In the genomic region with DNA sequence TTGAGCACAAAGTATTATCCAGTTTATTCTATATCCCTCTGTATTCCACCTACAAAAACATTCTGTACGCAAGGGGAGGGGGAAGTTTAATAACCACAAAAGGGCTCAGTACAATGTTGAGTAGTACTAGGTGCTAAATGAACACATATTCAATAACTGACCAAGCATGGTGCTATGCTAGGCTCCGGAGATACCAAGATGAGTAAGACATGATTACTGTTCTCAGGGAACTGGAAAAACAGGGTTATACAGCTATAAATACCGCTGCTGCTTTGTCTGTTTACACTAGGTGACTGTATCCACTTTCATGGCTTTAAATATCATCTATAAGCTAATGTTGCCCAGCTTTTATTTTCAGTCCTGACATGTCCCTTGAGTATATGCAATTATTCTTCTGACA, we compare ENCODE assay signal across 13 cellular contexts.
DNase-seq lines count a peak whose midpoint lies in the region; ATAC-seq and TF ChIP-seq lines count a peak whose summit lies in the region.
"Had no signal": no experiment of that assay in that cellular context is flagged by ENCODE, and none has a peak within 500 bp of the region (broad histone marks: within the 10 kb centered on the region; RNA-seq: fewer than 3 reads in every experiment).

No MANE protein-coding gene starts in this region.

- H3K4me1 ChIP-seq in PC-9 (replicated peaks; ENCODE audit: insufficient read depth) (peaks cover 29% of the 10 kb centered on the region), hepatocyte (ENCODE audit: insufficient read depth) (no peaks in the 10 kb centered on the region)

- no peak for TF ChIP-seq CTCF in PC-9 (conservative IDR thresholded peaks at IDR 0.05)
- no peak for TF ChIP-seq CTCF in hepatocyte (IDR thresholded peaks at IDR 0.05; ENCODE audit: poor library complexity)

- 49% methylated on average over 3 of the region's 3 CpGs for WGBS in hepatocyte (ENCODE audit: low lambda C conversion rate, missing lambda C conversion rate)

- BruUV-seq in PC-9 (replicated peaks; lab: Mats Ljungman, UMichigan), result no TSS peak

- H3K4me2 ChIP-seq in PC-9, result peak overlapping the region; percentile 69
- H3K4me2 ChIP-seq in hepatocyte, result no peak overlapping the region
- H3K4me2 ChIP-seq: KMS-11 had no signal

- ATAC-seq in HG02870 (IDR thresholded peaks at IDR 0.05; ENCODE audit: unreplicated experiment), result peak; percentile 61

- H3K36me3 ChIP-seq in PC-9 (ENCODE audit: low read depth) (no peaks in the 10 kb centered on the region), hepatocyte (replicated peaks; ENCODE audit: insufficient read depth, low read depth) (no peaks in the 10 kb centered on the region)

- CTCF ChIA-PET in PC-9 (lab: Charles Lee), result interaction anchor here (0.6 kb wide), 1 partner anchor 382 kb away, joined by 3 read pairs; no protein-coding TSS in a partner anchor

- peaks cover 21% of the 10 kb centered on the region; the same call in 1 of the 2 replicates for H3F3A ChIP-seq in PC-9 (ENCODE audit: insufficient read depth, low read depth)

- H3K4me3 ChIP-seq in PC-9 (peak overlapping the region; percentile 35; the same call in 1 of the 2 replicates), hepatocyte (no peak overlapping the region)

- H3K27me3 ChIP-seq in PC-9 (ENCODE audit: insufficient read depth, low read depth) (no peaks in the 10 kb centered on the region), hepatocyte (no peaks in the 10 kb centered on the region)

- intact Hi-C loops in PC-9 (cut with micrococcal nuclease; ENCODE audit: unreplicated experiment), result no loop called here

- H3K79me2 ChIP-seq in PC-9 (ENCODE audit: low read depth), result no peaks in the 10 kb centered on the region
- no peaks in the 10 kb centered on the region for H3K79me2 ChIP-seq in hepatocyte

- peak; percentile 5 for DNase-seq in AG08395 (ENCODE audit: low spot score)
- peak; percentile 11 to 93 for DNase-seq in PC-9
- peak; percentile 51 for DNase-seq in hepatocyte (ENCODE audit: low spot score)
- no peak for DNase-seq in activated CD4-positive, alpha-beta T cell treated with anti-CD3 and anti-CD28 coated beads, Interleukin-2, amount 50 U/mL, for 4 hours
- DNase-seq in GM03348 (ENCODE audit: low spot score), result no peak
- no peak for DNase-seq in HuH-7 (ENCODE audit: low spot score)
- no peak for DNase-seq in KBM-7
- DNase-seq: activated T-cell treated with anti-CD3 and anti-CD28 coated beads, Interleukin-2, amount 50 U/mL, for 48 hours; CD4-positive, CD25-positive, alpha-beta regulatory T cell; naive B cell; stimulated activated CD4-positive, alpha-beta T cell treated with anti-CD3 and anti-CD28 coated beads, Interleukin-15, amount 100 ng/mL, for 24 hours had no signal

- POLR2A ChIA-PET in PC-9 (lab: Charles Lee; ENCODE audit: unreplicated experiment), result interaction anchor here (0.5 to 1.0 kb wide), 3 partner anchors 12 to 992 kb away, joined by 3 to 5 read pairs (median 4); no protein-coding TSS in a partner anchor

- in situ Hi-C loops in KBM-7 (cut with MboI; ENCODE audit: low pct_unique_long_range_greater_than_20kb, low sequenced_read_pairs), result no loop called here

- H3K27ac ChIP-seq in PC-9 (peak overlapping the region; percentile 69), hepatocyte (peak overlapping the region; percentile 48)
- H3K27ac ChIP-seq: KMS-11 had no signal

- H2AFZ ChIP-seq in PC-9 (no peak overlapping the region), hepatocyte (no peak overlapping the region)

- H4K20me1 ChIP-seq in PC-9 (ENCODE audit: insufficient read depth), result no peaks in the 10 kb centered on the region
- H4K20me1 ChIP-seq in hepatocyte (ENCODE audit: insufficient read depth, poor library complexity, severe bottlenecking), result no peaks in the 10 kb centered on the region

- H3K9me3 ChIP-seq in PC-9 (ENCODE audit: insufficient read depth, low read depth), result no peaks in the 10 kb centered on the region
- H3K9me3 ChIP-seq in hepatocyte (ENCODE audit: low read depth), result no peaks in the 10 kb centered on the region

- H3K9me2 ChIP-seq in PC-9 (ENCODE audit: insufficient read depth) (no peaks in the 10 kb centered on the region), hepatocyte (replicated peaks; ENCODE audit: insufficient read depth) (no peaks in the 10 kb centered on the region)

Comparison
In these comparisons a context has a peak if more than half of its experiments do, and no peak if none do; other contexts are left out.
1. DNase-seq: peak in AG08395 (single experiment), PC-9 (2 of 2) and hepatocyte (single experiment); none in activated CD4-positive, alpha-beta T cell treated with anti-CD3 and anti-CD28 coated beads, Interleukin-2, amount 50 U/mL, for 4 hours (0 of 2), GM03348 (single experiment), HuH-7 (single experiment) and KBM-7 (single experiment).